In genomic region chr4:26320159-26320452, GRCh38 we compare ENCODE assay signal across 8 cellular contexts. TPM values are rescaled to one million over a fixed set of nuclear protein-coding genes. Genes with fewer than 3 reads are reported as not detected.
A peak's percentile ranks its signal among the peaks of the same experiment; 100 is the strongest.
DNase-seq lines count a peak whose midpoint lies in the region; ATAC-seq and TF ChIP-seq lines count a peak whose summit lies in the region.

No MANE protein-coding gene starts in this region.

- peak overlapping the region; percentile 92 for H3K4me3 Mint-ChIP-seq in HFFc6

- H3K4me3 ChIP-seq in ectodermal cell (ENCODE audit: insufficient read depth, low read depth, low read length) (peak overlapping the region; percentile 75), muscle layer of duodenum (ENCODE audit: low read depth in 1 of 2, low read length in 2 of 2) (peak overlapping the region; percentile 75 to 91)

- no peaks in the 10 kb centered on the region for H3K27me3 Mint-ChIP-seq in HFFc6 (ENCODE audit: insufficient read depth)

- POLR2A ChIA-PET in RWPE1 (lab: Yijun Ruan, JAX; ENCODE audit: low non-redundant PET) = no interaction called here

- DNase-seq in activated CD4-positive, CD25-positive, alpha-beta regulatory T cell treated with anti-CD3 and anti-CD28 coated beads, Interleukin-2, amount 50 U/mL, for 72 hours = no peak
- peak; percentile 28 for DNase-seq in HFFc6
- no peak for DNase-seq in RWPE1 (ENCODE audit: low spot score)
- DNase-seq in AML-193 (lab: John Stamatoyannopoulos, UW) = no peak

- H3K36me3 Mint-ChIP-seq in HFFc6 (ENCODE audit: low read depth) = peaks cover 27% of the 10 kb centered on the region

- no peaks in the 10 kb centered on the region for H3K9me3 ChIP-seq in ectodermal cell (ENCODE audit: control insufficient read depth, low read length)
- H3K9me3 ChIP-seq in muscle layer of duodenum (ENCODE audit: control insufficient read depth in 1 of 2, low read length in 2 of 2) = peaks cover 0 to 4% of the 10 kb centered on the region in 2 donors

- 1% methylated on average over 11 of the region's 11 CpGs for WGBS in ectodermal cell, 2 experiments

- peak overlapping the region; percentile 97 for H3K27ac Mint-ChIP-seq in HFFc6

- H3K9me3 Mint-ChIP-seq in HFFc6 = peaks cover 25% of the 10 kb centered on the region

- H3K4me1 ChIP-seq in ectodermal cell (ENCODE audit: control insufficient read depth, insufficient read depth, low read length) (peaks cover 3% of the 10 kb centered on the region), muscle layer of duodenum (ENCODE audit: control insufficient read depth in 1 of 2, insufficient read depth in 2 of 2, low read length in 2 of 2) (peaks cover 5 to 33% of the 10 kb centered on the region in 2 donors)

- CTCF ChIA-PET in RWPE1 (lab: Yijun Ruan, JAX) = interaction anchor here (0.6 to 0.8 kb wide), 4 partner anchors 91 to 402 kb away, joined by 3 to 4 read pairs (median 4); no protein-coding TSS in a partner anchor

- H3K27ac ChIP-seq in RWPE1 = peak overlapping the region; percentile 97
- H3K27ac ChIP-seq in ectodermal cell (ENCODE audit: insufficient read depth, low read depth, low read length, poor library complexity, severe bottlenecking) = peak overlapping the region; percentile 98
- H3K27ac ChIP-seq in muscle layer of duodenum (ENCODE audit: low read length) = peak overlapping the region; percentile 96

- peak; percentile 6 to 11 for ATAC-seq in activated CD4-positive, CD25-positive, alpha-beta regulatory T cell treated with anti-CD3 and anti-CD28 coated beads, Interleukin-2, amount 50 U/mL, for 24 hours
- no peak for ATAC-seq in GM21786 (IDR thresholded peaks at IDR 0.05; ENCODE audit: unreplicated experiment)

- no peaks in the 10 kb centered on the region for H3K36me3 ChIP-seq in ectodermal cell (ENCODE audit: control insufficient read depth, insufficient read depth, low read length)
- H3K36me3 ChIP-seq in muscle layer of duodenum (ENCODE audit: control insufficient read depth in 1 of 2, insufficient read depth in 2 of 2, low read length in 2 of 2) = no peaks in the 10 kb centered on the region

- TF ChIP-seq CTCF in HFFc6 (IDR thresholded peaks at IDR 0.05) (no peak), RWPE1 (conservative IDR thresholded peaks at IDR 0.05; ENCODE audit: low read depth) (no peak)

- H3K27me3 ChIP-seq in ectodermal cell (ENCODE audit: control insufficient read depth, insufficient read depth, low read length, poor library complexity, severe bottlenecking) (no peaks in the 10 kb centered on the region), muscle layer of duodenum (ENCODE audit: low read depth, low read length) (no peaks in the 10 kb centered on the region)

- peaks cover 49% of the 10 kb centered on the region for H3K4me1 Mint-ChIP-seq in HFFc6 (ENCODE audit: low read depth)

RNA-seq across cellular contexts. Expression of gene RBPJ, which starts 0.7 kb away (rescaled TPM):
- 10 to 100 TPM; 60.9 to 71.7 (median 69.0) TPM for total RNA-seq in HFFc6 (2021; fragmentation: NEBNext Ultra II Directional; extraction: Animal tissue kit (Norgen Biotek cat#: 25700))
- polyA plus RNA-seq in ectodermal cell (2013, experiment 1 of 4) = 75.4 TPM
- 84.0 TPM for polyA plus RNA-seq in ectodermal cell (2013, experiment 2 of 4)
- polyA plus RNA-seq in ectodermal cell (2013, experiment 3 of 4) = 53.5 TPM
- 62.4 TPM for polyA plus RNA-seq in ectodermal cell (2013, experiment 4 of 4)
